ENCODE assay signal across 8 cellular contexts in the genomic region with DNA sequence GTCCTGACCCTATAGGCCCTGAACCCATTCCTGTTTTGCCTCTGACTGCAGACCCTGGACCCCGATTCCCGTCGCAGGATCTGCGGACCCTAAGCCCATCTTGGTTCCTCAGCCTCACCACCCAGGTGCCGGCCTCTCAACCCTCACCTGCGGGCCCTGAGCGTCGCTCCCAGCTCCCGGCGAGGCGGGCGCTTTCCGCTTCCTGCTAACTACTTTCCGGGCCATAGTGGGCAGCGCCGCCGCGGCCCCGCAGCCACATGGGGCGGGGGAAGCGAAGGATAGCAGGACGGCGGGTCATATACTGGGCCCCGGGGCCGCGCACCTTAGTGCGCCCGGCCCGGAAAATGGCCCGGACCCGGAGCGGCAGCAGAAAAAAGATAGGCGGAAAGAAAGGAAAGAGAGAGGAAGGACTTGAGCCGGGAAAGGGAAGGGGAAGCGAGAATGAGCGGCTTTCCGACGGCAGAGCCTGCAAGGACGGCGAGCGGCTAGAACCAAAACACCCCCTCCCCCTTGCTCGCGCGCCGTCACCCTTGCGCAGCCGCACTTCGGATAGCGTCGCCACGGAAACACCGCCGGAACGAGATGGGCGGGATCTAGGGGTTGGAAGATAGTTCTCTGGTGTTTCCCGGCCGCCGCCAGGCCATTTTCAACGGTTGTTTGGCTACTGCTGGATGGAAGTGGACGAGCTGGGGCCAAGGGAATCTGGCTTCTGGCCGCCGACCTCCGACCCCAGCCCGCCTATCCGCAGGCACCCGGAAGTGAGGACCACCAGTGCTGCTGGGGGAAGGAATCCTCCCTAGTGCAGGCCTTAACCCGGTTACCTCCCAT. TPM values are rescaled to one million over a fixed set of nuclear protein-coding genes. Genes with fewer than 3 reads are reported as not detected.
DNase-seq lines count a peak whose midpoint lies in the region; TF ChIP-seq lines count a peak whose summit lies in the region.

TSS of gene DCAF12 (minus strand) at position 492 of the 828 bp plus-strand sequence. CDS start at position 225, 267 bp downstream.

- peak; percentile 91 for DNase-seq in COR-L47 (lab: John Stamatoyannopoulos, UW)
- peak; percentile 93 for DNase-seq in GM20000 (ENCODE audit: low spot score)
- peak; percentile 92 for DNase-seq in HT-29 (ENCODE audit: low spot score)
- peak; percentile 98 for DNase-seq in NOMO-1 treated with DMSO at 0.1 percent for 48 hours (lab: John Stamatoyannopoulos, UW; ENCODE audit: unreplicated experiment)
- peak; percentile 74 for DNase-seq in activated CD8-positive, alpha-beta memory T cell treated with anti-CD3 and anti-CD28 coated beads, Interleukin-2, amount 50 U/mL, for 24 hours (ENCODE audit: extremely low read depth)
- peak; percentile 97 for DNase-seq in mesenteric fat pad (ENCODE audit: low spot score)
- DNase-seq in stimulated activated CD8-positive, alpha-beta memory T cell treated with anti-CD3 and anti-CD28 coated beads, Interleukin-15, amount 100 ng/mL, for 1 hour (ENCODE audit: low read depth): peak; percentile 80

- in situ Hi-C loops in endometrial microvascular endothelial cells (cut with HindIII; ENCODE audit: inconsistent ontology term, low pct_unique_long_range_greater_than_20kb, low sequenced_read_pairs): no loop called here

- no peak for TF ChIP-seq CTCF in GM20000 (IDR thresholded peaks at IDR 0.05; ENCODE audit: extremely low read depth, missing control alignments)

RNA-seq across cellular contexts. Expression of gene DCAF12, which starts in this region (rescaled TPM):
- 24.5 and 28.6 TPM in 2 replicates for total RNA-seq in HT-29 (2014; rRNA removed; shearing (Covaris generic))
- total RNA-seq in endometrial microvascular endothelial cells (ENCODE audit: inconsistent ontology term) (29.9 TPM), mesenteric fat pad (32.3 TPM)

Comparison
In these comparisons a context has a peak if more than half of its experiments do, and no peak if none do; other contexts are left out.
1. Peak in every context shown above with its lines: DNase-seq.